Comparison of ENCODE assay signal across 16 cellular contexts in genomic region chr16:84086357-84086756, GRCh38.
A peak's percentile ranks its signal among the peaks of the same experiment; 100 is the strongest.
DNase-seq lines count a peak whose midpoint lies in the region; ATAC-seq and TF ChIP-seq lines count a peak whose summit lies in the region.
"Had no signal": no experiment of that assay in that cellular context is flagged by ENCODE, and none has a peak within 500 bp of the region (broad histone marks: within the 10 kb centered on the region; RNA-seq: fewer than 3 reads in every experiment).

No MANE protein-coding gene starts in this region.

- no peaks in the 10 kb centered on the region for H3K9me3 Mint-ChIP-seq in activated T-cell treated with anti-CD3 and anti-CD28 coated beads, Interleukin-2, amount 50 U/mL, for 24 hours
- H3K9me3 Mint-ChIP-seq: activated T-cell treated with anti-CD3 and anti-CD28 coated beads, Interleukin-2, amount 50 U/mL, for 4 hours; effector memory CD8-positive, alpha-beta T cell; stimulated activated naive CD8-positive, alpha-beta T cell treated with anti-CD3 and anti-CD28 coated beads, Interleukin-15, Interleukin-2, amounts not matched to agents 100 ng/mL and 50 ng/mL, for 24 hours had no signal

- H3K4me3 Mint-ChIP-seq in activated T-cell treated with anti-CD3 and anti-CD28 coated beads, Interleukin-2, amount 50 U/mL, for 24 hours: no peak overlapping the region
- H3K4me3 Mint-ChIP-seq: activated T-cell treated with anti-CD3 and anti-CD28 coated beads, Interleukin-2, amount 50 U/mL, for 4 hours; effector memory CD8-positive, alpha-beta T cell had no signal

- H3K4me3 ChIP-seq in tibial artery: no peak overlapping the region
- H3K4me3 ChIP-seq: mucosa of descending colon, SJCRH30 had no signal

- peaks cover 55 to 88% (median 68%) of the 10 kb centered on the region in 3 donors for H3K36me3 ChIP-seq in tibial artery

- intact Hi-C loops in tibial artery (cut with DNase I; ENCODE audit: low total_unique reads): loop anchor here (10.0 kb wide), 1 partner anchor 98 kb away; the partner anchor contains the start of gene TAF1C

- H3K27ac ChIP-seq in caudate nucleus (ENCODE audit: low read depth, low read length) (peak overlapping the region; percentile 76), tibial artery (no peak overlapping the region)
- H3K27ac ChIP-seq: SJCRH30 had no signal

- H3K27me3 Mint-ChIP-seq in activated T-cell treated with anti-CD3 and anti-CD28 coated beads, Interleukin-2, amount 50 U/mL, for 24 hours: no peaks in the 10 kb centered on the region
- H3K27me3 Mint-ChIP-seq: effector memory CD8-positive, alpha-beta T cell; stimulated activated naive CD8-positive, alpha-beta T cell treated with anti-CD3 and anti-CD28 coated beads, Interleukin-15, Interleukin-2, amounts not matched to agents 100 ng/mL and 50 ng/mL, for 24 hours had no signal

- TF ChIP-seq CTCF in tibial artery (IDR thresholded peaks at IDR 0.05): no peak

- H3K9me3 ChIP-seq in tibial artery: no peaks in the 10 kb centered on the region
- H3K9me3 ChIP-seq: mucosa of descending colon, SJCRH30 had no signal

- peaks cover 90% of the 10 kb centered on the region for H3K36me3 Mint-ChIP-seq in activated T-cell treated with anti-CD3 and anti-CD28 coated beads, Interleukin-2, amount 50 U/mL, for 24 hours (ENCODE audit: low read depth)

- H3K4me1 Mint-ChIP-seq in activated T-cell treated with anti-CD3 and anti-CD28 coated beads, Interleukin-2, amount 50 U/mL, for 24 hours (ENCODE audit: low read depth): peaks cover 45% of the 10 kb centered on the region

- ATAC-seq in GM18909 (IDR thresholded peaks at IDR 0.05; ENCODE audit: poor library complexity, unreplicated experiment): no peak
- ATAC-seq: activated T-cell treated with anti-CD3 and anti-CD28 coated beads, Interleukin-2, amount 50 U/mL, for 4 hours; effector memory CD8-positive, alpha-beta T cell; mucosa of descending colon had no signal

- peak overlapping the region; percentile 30 for H3K27ac Mint-ChIP-seq in activated T-cell treated with anti-CD3 and anti-CD28 coated beads, Interleukin-2, amount 50 U/mL, for 24 hours

- DNase-seq in activated T-cell treated with anti-CD3 and anti-CD28 coated beads, Interleukin-2, amount 50 U/mL, for 24 hours: no peak
- DNase-seq in activated T-cell treated with anti-CD3 and anti-CD28 coated beads for 4 hours (no peak), caudate nucleus (lab: John Stamatoyannopoulos, UW) (no peak), retina (peak; percentile 35), tibial artery (no peak)
- DNase-seq: ACHN; activated T-cell treated with anti-CD3 and anti-CD28 coated beads, Interleukin-2, amount 50 U/mL, for 4 hours; effector memory CD8-positive, alpha-beta T cell; islet precursor cell; mucosa of descending colon; NCI-H187; NCI-H774; SJCRH30; stimulated activated CD4-positive, alpha-beta T cell treated with anti-CD3 and anti-CD28 coated beads, Interleukin-4, amount 100 ng/mL, for 1 hour had no signal

- no peaks in the 10 kb centered on the region for H3K27me3 ChIP-seq in tibial artery
- H3K27me3 ChIP-seq: SJCRH30 had no signal

- peaks cover 0 to 15% (median 11%) of the 10 kb centered on the region in 4 donors for H3K4me1 ChIP-seq in tibial artery
- H3K4me1 ChIP-seq: SJCRH30 had no signal
